ENCODE assay signal across 1 cellular context in the genomic region with DNA sequence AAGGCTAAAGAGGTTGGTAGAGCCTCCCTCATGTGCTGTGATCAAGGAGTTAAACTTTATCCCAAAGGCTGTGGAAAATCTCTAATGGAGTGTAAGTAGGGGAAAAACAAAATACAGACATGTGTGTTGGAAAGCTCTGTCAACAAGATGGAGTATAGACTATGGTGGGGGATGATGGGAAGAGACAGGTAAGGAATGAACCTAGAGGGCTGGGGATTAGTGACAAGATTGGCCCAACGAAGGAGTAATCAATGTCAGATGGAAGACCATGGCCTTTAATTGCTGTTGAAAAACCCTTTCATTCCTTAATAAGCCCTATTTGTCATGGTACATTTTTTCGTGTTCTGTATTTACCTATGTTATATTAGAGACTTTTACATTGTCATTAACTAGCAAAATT.
TF ChIP-seq lines count a peak whose summit lies in the region.

No MANE protein-coding gene starts in this region.

TF ChIP-seq in endothelial cell of umbilical vein, 7 proteins besides CTCF, POLR2A, EP300 and RAD21 (continued from another document):
- no peak for TF ChIP-seq POLR2AphosphoS5 (IDR thresholded peaks at IDR 0.05; ENCODE audit: insufficient read depth, low read depth, low read length)
- TF ChIP-seq, protein P1, sequence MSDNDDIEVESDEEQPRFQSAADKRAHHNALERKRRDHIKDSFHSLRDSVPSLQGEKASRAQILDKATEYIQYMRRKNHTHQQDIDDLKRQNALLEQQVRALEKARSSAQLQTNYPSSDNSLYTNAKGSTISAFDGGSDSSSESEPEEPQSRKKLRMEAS (IDR thresholded peaks at IDR 0.05; ENCODE audit: insufficient read depth, insufficient read length): no peak
